ENCODE assay signal across 21 cellular contexts in the genomic region with DNA sequence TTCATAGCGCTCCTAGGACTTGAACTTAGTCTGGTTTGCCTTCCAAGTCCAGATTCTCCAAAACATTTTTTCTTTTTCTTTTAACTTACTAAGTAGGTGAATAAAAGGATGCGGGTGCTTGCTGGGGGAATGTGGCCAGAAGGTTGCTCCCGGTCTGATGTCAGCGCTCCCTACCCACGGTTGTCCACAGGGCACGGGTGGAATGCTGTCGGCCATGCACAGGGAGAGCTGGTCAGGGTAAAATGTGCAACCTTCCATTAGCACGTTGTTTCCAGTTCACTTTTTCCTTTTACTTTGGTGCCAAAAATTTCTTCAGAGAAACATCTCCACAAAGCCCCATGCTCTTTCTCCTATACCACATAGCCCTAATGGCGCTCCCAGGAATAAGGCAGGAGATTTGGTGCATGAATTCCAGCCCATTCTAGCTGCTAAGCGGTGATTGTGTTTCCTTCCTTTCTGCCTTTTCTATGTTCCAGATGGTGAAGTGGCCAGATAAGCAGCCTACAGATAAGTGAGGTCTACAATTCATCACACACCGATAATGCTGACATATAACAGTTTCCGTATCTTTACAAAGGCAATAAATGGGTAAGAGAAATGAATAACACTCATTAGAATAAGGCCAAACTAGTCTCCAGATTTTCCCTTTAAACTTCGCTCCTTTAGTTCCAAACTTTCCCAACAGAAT.
A peak's percentile ranks its signal among the peaks of the same experiment; 100 is the strongest.
DNase-seq lines count a peak whose midpoint lies in the region; ATAC-seq, FAIRE-seq and TF ChIP-seq lines count a peak whose summit lies in the region.
"Had no signal": no experiment of that assay in that cellular context is flagged by ENCODE, and none has a peak within 500 bp of the region (broad histone marks: within the 10 kb centered on the region; RNA-seq: fewer than 3 reads in every experiment).

No MANE protein-coding gene starts in this region.

- H3K79me2 ChIP-seq in endothelial cell of umbilical vein (ENCODE audit: control insufficient read depth, insufficient read depth, low read length): no peaks in the 10 kb centered on the region

- H3K9me3 ChIP-seq in T-helper 17 cell (ENCODE audit: control insufficient read depth, low read length, poor library complexity, severe bottlenecking) (no peaks in the 10 kb centered on the region), endothelial cell of umbilical vein (replicated peaks; ENCODE audit: control insufficient read depth, insufficient read depth, low read length) (no peaks in the 10 kb centered on the region), A673 (ENCODE audit: low read depth, low read length, poor library complexity, severe bottlenecking) (no peaks in the 10 kb centered on the region)
- no peaks in the 10 kb centered on the region for H3K9me3 ChIP-seq in CD8-positive, alpha-beta T cell (ENCODE audit: low read length)
- H3K9me3 ChIP-seq: HAP-1 had no signal

- dilution Hi-C loops in endothelial cell of umbilical vein (cut with MboI; ENCODE audit: extremely low pct_ligation_motif_present, low sequenced_read_pairs): no loop called here

- CTCF ChIA-PET in endothelial cell of umbilical vein (lab: Charles Lee) (interaction anchor here (1.0 to 2.5 kb wide), 10 partner anchors 11 to 1514 kb away, joined by 3 to 22 read pairs (median 3); no protein-coding TSS in a partner anchor), A673 (lab: Charles Lee) (interaction anchor here (0.5 kb wide), 1 partner anchor 23 kb away, joined by 3 read pairs; no protein-coding TSS in a partner anchor)
- CTCF ChIA-PET in CD8-positive, alpha-beta T cell (lab: Charles Lee): interaction anchor here (0.6 kb wide), 1 partner anchor 16 kb away, joined by 4 read pairs; no protein-coding TSS in a partner anchor

- H3K9ac ChIP-seq in endothelial cell of umbilical vein (replicated peaks; ENCODE audit: extremely low read depth, insufficient read depth, low read length): peak overlapping the region; percentile 38
- H3K9ac ChIP-seq: GM23248 had no signal

- peak overlapping the region; percentile 75 for H2AFZ ChIP-seq in endothelial cell of umbilical vein (ENCODE audit: low read depth, low read length)
- H2AFZ ChIP-seq: GM23248 had no signal

- no peaks in the 10 kb centered on the region for H4K20me1 ChIP-seq in endothelial cell of umbilical vein (replicated peaks; ENCODE audit: control insufficient read depth, extremely low read depth, insufficient read depth, low read length)

- H3K27ac ChIP-seq in endothelial cell of umbilical vein (ENCODE audit: insufficient read depth, low read depth, low read length): peak overlapping the region; percentile 32
- no peak overlapping the region for H3K27ac ChIP-seq in CD8-positive, alpha-beta T cell (ENCODE audit: low read depth, low read length)
- no peak overlapping the region for H3K27ac ChIP-seq in A673 (ENCODE audit: low read depth, low read length, poor library complexity, severe bottlenecking)
- H3K27ac ChIP-seq: C4-2B, GM23248 had no signal

- TF ChIP-seq CTCF in endothelial cell of umbilical vein (IDR thresholded peaks at IDR 0.05; ENCODE audit: extremely low read depth in 1 of 2, insufficient read depth in 1 of 2, low read depth in 1 of 2, low read length in 2 of 2) (no peak), A673 (conservative IDR thresholded peaks at IDR 0.05; ENCODE audit: low read depth, low read length) (no peak)
- no peak for TF ChIP-seq CTCF in CD8-positive, alpha-beta T cell (IDR thresholded peaks at IDR 0.05)

- H3K36me3 Mint-ChIP-seq in T-helper 17 cell (ENCODE audit: low read depth): peaks cover 4% of the 10 kb centered on the region
- peaks cover 5% of the 10 kb centered on the region for H3K36me3 Mint-ChIP-seq in CD8-positive, alpha-beta T cell

- peak overlapping the region; percentile 58 for H3K4me3 Mint-ChIP-seq in T-helper 17 cell
- H3K4me3 Mint-ChIP-seq in CD8-positive, alpha-beta T cell: no peak overlapping the region
- H3K4me3 Mint-ChIP-seq: IgD-negative memory B cell had no signal

- peaks cover 52% of the 10 kb centered on the region for H3K27me3 Mint-ChIP-seq in T-helper 17 cell
- H3K27me3 Mint-ChIP-seq in CD8-positive, alpha-beta T cell (ENCODE audit: low read depth): peaks cover 20% of the 10 kb centered on the region

- peaks cover 11% of the 10 kb centered on the region for H3K4me1 Mint-ChIP-seq in T-helper 17 cell
- peaks cover 16% of the 10 kb centered on the region for H3K4me1 Mint-ChIP-seq in CD8-positive, alpha-beta T cell (ENCODE audit: low read depth)
- H3K4me1 Mint-ChIP-seq: IgD-negative memory B cell had no signal

- H3K27ac Mint-ChIP-seq in T-helper 17 cell: peak overlapping the region; percentile 32
- no peak overlapping the region for H3K27ac Mint-ChIP-seq in CD8-positive, alpha-beta T cell
- H3K27ac Mint-ChIP-seq: IgD-negative memory B cell had no signal

- H3K27me3 ChIP-seq in endothelial cell of umbilical vein (ENCODE audit: control insufficient read depth in 2 of 2, insufficient read depth in 2 of 2, low read length in 2 of 2) (no peaks in the 10 kb centered on the region), A673 (replicated peaks; ENCODE audit: insufficient read depth, low read depth, low read length, poor library complexity) (no peaks in the 10 kb centered on the region)
- no peaks in the 10 kb centered on the region for H3K27me3 ChIP-seq in CD8-positive, alpha-beta T cell (ENCODE audit: insufficient read depth, low read length)

- POLR2A ChIA-PET in endothelial cell of umbilical vein (lab: Charles Lee) (no interaction called here), A673 (lab: Charles Lee; ENCODE audit: low non-redundant PET) (no interaction called here)
- POLR2A ChIA-PET in CD8-positive, alpha-beta T cell (lab: Charles Lee): no interaction called here

- H3K36me3 ChIP-seq in endothelial cell of umbilical vein (ENCODE audit: control insufficient read depth in 2 of 2, extremely low read depth in 1 of 2, insufficient read depth in 2 of 2, low read length in 2 of 2) (no peaks in the 10 kb centered on the region), A673 (ENCODE audit: insufficient read depth, low read length, poor library complexity, severe bottlenecking) (no peaks in the 10 kb centered on the region)
- H3K36me3 ChIP-seq in CD8-positive, alpha-beta T cell (ENCODE audit: insufficient read depth, low read length): no peaks in the 10 kb centered on the region
- H3K36me3 ChIP-seq: HAP-1 had no signal

- no peaks in the 10 kb centered on the region for H3K9me3 Mint-ChIP-seq in CD8-positive, alpha-beta T cell
- H3K9me3 Mint-ChIP-seq: IgD-negative memory B cell had no signal

- no peak for TF ChIP-seq POLR2A in endothelial cell of umbilical vein (IDR thresholded peaks at IDR 0.05; ENCODE audit: low read depth, low read length)

- H3K4me3 ChIP-seq in endothelial cell of umbilical vein (replicated peaks in 1 of 3; ENCODE audit: insufficient read depth in 1 of 3, low read depth in 1 of 3, low read length in 3 of 3) (peak overlapping the region in 2 of 3 experiments; percentile 11 to 37), A673 (ENCODE audit: low read depth, low read length, poor library complexity, severe bottlenecking) (no peak overlapping the region)
- no peak overlapping the region for H3K4me3 ChIP-seq in CD8-positive, alpha-beta T cell (ENCODE audit: low read depth, low read length)
- H3K4me3 ChIP-seq: GM23248, HAP-1 had no signal

- ATAC-seq in T-helper 17 cell: no peak
- no peak for ATAC-seq in CD8-positive, alpha-beta T cell

- peak; percentile 6 for DNase-seq in OCI-M1 (lab: John Stamatoyannopoulos, UW)
- no peak for DNase-seq in T-helper 17 cell
- DNase-seq in endothelial cell of umbilical vein (ENCODE audit: low read depth, low spot score): peak; percentile 77
- DNase-seq in pulmonary artery endothelial cell (ENCODE audit: low read depth, low spot score): peak; percentile 26
- DNase-seq in CD8-positive, alpha-beta T cell: no peak
- no peak for DNase-seq in NCI-H1436 (lab: John Stamatoyannopoulos, UW)
- no peak for DNase-seq in A673 (ENCODE audit: low spot score)
- DNase-seq: ACHN, GF-D8, GM23248, MM.1S, NCI-H1105 treated with DMSO at 0.1 percent for 48 hours, NCI-H1694 treated with DMSO at 0.1 percent for 48 hours, NCI-H2227 treated with DMSO at 0.1 percent for 48 hours, NCI-H510A treated with DMSO at 0.1 percent for 48 hours, NCI-H774, SHP77 treated with DMSO at 0.1 percent for 48 hours had no signal

- peak; percentile 89 for FAIRE-seq in endothelial cell of umbilical vein (lab: Jason Lieb, UNC)
- FAIRE-seq: HTR-8/SVneo had no signal

- peak overlapping the region; percentile 86 for H3K4me2 ChIP-seq in endothelial cell of umbilical vein (ENCODE audit: insufficient read depth, low read length)

- intact Hi-C loops in endothelial cell of umbilical vein (cut with micrococcal nuclease): loop anchor here (2.0 to 10.0 kb wide), 3 partner anchors 16 to 1512 kb away; no protein-coding TSS in a partner anchor
- intact Hi-C loops in CD8-positive, alpha-beta T cell (cut with DNase I, micrococcal nuclease): no loop called here
- intact Hi-C loops in A673 (cut with micrococcal nuclease; ENCODE audit: unreplicated experiment): no loop called here

- peaks cover 22% of the 10 kb centered on the region for H3K4me1 ChIP-seq in endothelial cell of umbilical vein (ENCODE audit: control insufficient read depth, extremely low read depth, insufficient read depth, low read length)
- no peaks in the 10 kb centered on the region for H3K4me1 ChIP-seq in CD8-positive, alpha-beta T cell (ENCODE audit: insufficient read depth, low read length)
- H3K4me1 ChIP-seq in A673 (ENCODE audit: insufficient read depth, low read length, poor library complexity, severe bottlenecking): no peaks in the 10 kb centered on the region

- H3K9me1 ChIP-seq in endothelial cell of umbilical vein (replicated peaks; ENCODE audit: control insufficient read depth, extremely low read depth, insufficient read depth, low read length): no peaks in the 10 kb centered on the region

- no TSS peak for BruUV-seq in endothelial cell of umbilical vein (replicated peaks; lab: Mats Ljungman, UMichigan)
- BruUV-seq in A673 (replicated peaks; lab: Mats Ljungman, UMichigan): no TSS peak

TF ChIP-seq in endothelial cell of umbilical vein, 7 proteins besides CTCF, POLR2A, EP300 and RAD21:
- TF ChIP-seq JUN (IDR thresholded peaks at IDR 0.05; ENCODE audit: borderline replicate concordance, insufficient read depth, insufficient read length, low read depth) (no peak), POLR2AphosphoS5 (IDR thresholded peaks at IDR 0.05; ENCODE audit: insufficient read depth, low read depth, low read length) (no peak), EZH2 (IDR thresholded peaks at IDR 0.05; ENCODE audit: borderline replicate concordance, low read depth, low read length, severe bottlenecking) (no peak), MYC (IDR thresholded peaks at IDR 0.05; ENCODE audit: low read depth, low read length) (no peak), FOS (IDR thresholded peaks at IDR 0.05; ENCODE audit: borderline replicate concordance, insufficient read depth, low read length) (peak; percentile 50), GATA2 (IDR thresholded peaks at IDR 0.05; ENCODE audit: insufficient read depth, insufficient read length, low read depth, low read length) (peak; percentile 92)
- TF ChIP-seq, protein P1, sequence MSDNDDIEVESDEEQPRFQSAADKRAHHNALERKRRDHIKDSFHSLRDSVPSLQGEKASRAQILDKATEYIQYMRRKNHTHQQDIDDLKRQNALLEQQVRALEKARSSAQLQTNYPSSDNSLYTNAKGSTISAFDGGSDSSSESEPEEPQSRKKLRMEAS (IDR thresholded peaks at IDR 0.05; ENCODE audit: insufficient read depth, insufficient read length): no peak

Comparison
In these comparisons a context has a peak if more than half of its experiments do, and no peak if none do; other contexts are left out.
1. DNase-seq: peak in OCI-M1 (single experiment), endothelial cell of umbilical vein (single experiment) and pulmonary artery endothelial cell (single experiment); none in T-helper 17 cell (0 of 3), CD8-positive, alpha-beta T cell (0 of 7), NCI-H1436 (single experiment) and A673 (single experiment).
2. H3K4me3 ChIP-seq: peak in endothelial cell of umbilical vein (2 of 3); none in CD8-positive, alpha-beta T cell (single experiment) and A673 (single experiment).